In genomic region chr1:37630426-37631038, GRCh38 we compare ENCODE assay signal across 1 cellular context.
TF ChIP-seq lines count a peak whose summit lies in the region.

No MANE protein-coding gene starts in this region.

TF ChIP-seq in GM12878, 131 proteins besides CTCF, POLR2A, EP300 and RAD21:
- no peak for TF ChIP-seq SMAD5 (IDR thresholded peaks at IDR 0.05; ENCODE audit: low read depth)
- TF ChIP-seq ZZZ3 (IDR thresholded peaks at IDR 0.05; ENCODE audit: control insufficient read depth, insufficient read length, low read depth), result no peak
- TF ChIP-seq EGR1 (IDR thresholded peaks at IDR 0.05; ENCODE audit: borderline replicate concordance in 1 of 2, low read depth in 2 of 2, low read length in 2 of 2), result 0 out of 3 replicates have a peak, but pooled peaks of 1 of the 2 experiments have one; percentile 27
- TF ChIP-seq MYB (IDR thresholded peaks at IDR 0.05; ENCODE audit: borderline replicate concordance, low read depth, low read length), result no peak
- no peak for TF ChIP-seq RELB (IDR thresholded peaks at IDR 0.05; ENCODE audit: low read depth)
